Comparison of ENCODE assay signal across 8 cellular contexts in the genomic region with DNA sequence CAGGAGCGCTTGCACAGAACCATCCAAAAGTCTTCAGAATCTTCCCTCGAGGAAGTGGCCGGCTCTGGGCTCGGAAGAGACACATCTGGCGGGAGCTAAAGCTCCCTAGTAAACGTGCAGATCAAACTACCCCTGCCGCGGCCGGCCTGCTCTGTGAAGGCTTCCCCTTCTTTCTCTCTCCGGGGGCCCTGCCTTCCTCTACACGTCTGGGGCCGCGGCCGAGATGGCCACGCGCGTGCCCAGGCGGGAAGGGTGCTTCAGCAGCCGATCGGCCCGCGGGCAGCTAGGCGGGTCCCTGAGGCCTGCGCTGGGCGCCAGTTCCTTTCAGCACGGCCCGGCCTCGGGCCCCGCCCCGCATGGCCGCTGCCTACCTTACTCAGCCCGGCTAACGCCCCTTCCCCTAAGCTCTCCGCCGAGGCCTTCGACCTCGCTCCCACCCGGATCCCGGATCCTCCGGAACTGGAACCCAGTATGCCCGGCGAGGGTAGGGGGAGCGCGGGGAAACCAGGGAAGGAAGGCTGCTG. TPM values are rescaled to one million over a fixed set of nuclear protein-coding genes. Genes with fewer than 3 reads are reported as not detected.
DNase-seq lines count a peak whose midpoint lies in the region; ATAC-seq and TF ChIP-seq lines count a peak whose summit lies in the region.

No MANE protein-coding gene starts in this region.

- TF ChIP-seq CTCF in Calu3 (IDR thresholded peaks at IDR 0.05; ENCODE audit: unreplicated experiment): no peak
- TF ChIP-seq CTCF in WI38 (IDR thresholded peaks at IDR 0.05; ENCODE audit: low read depth, low read length): no peak
- no peak for TF ChIP-seq CTCF in fibroblast of villous mesenchyme (IDR thresholded peaks at IDR 0.05; ENCODE audit: insufficient read depth, low read depth, low read length)
- no peak for TF ChIP-seq CTCF in neutrophil (IDR thresholded peaks at IDR 0.05)

- H3K4me3 ChIP-seq in WI38 (ENCODE audit: low read depth, low read length): peak overlapping the region; percentile 97
- H3K4me3 ChIP-seq in fibroblast of villous mesenchyme (ENCODE audit: low read depth, low read length): peak overlapping the region; percentile 95
- H3K4me3 ChIP-seq in neutrophil (ENCODE audit: low read depth in 1 of 2, low read length in 1 of 2): peak overlapping the region; percentile 89 to 94

- no peaks in the 10 kb centered on the region for H3K27me3 ChIP-seq in neutrophil

- no TSS peak for BruUV-seq in Calu3 (replicated peaks; lab: Mats Ljungman, UMichigan)

- DNase-seq in Calu3 (peak; percentile 8), fibroblast of villous mesenchyme (ENCODE audit: low read depth) (peak; percentile 52), UCSD-AML1 (lab: John Stamatoyannopoulos, UW; ENCODE audit: unreplicated experiment) (no peak), NCI-H187 treated with DMSO at 0.1 percent for 48 hours (lab: John Stamatoyannopoulos, UW) (no peak)

- CTCF ChIA-PET in Calu3 (lab: Charles Lee): interaction anchor here (0.6 kb wide), 1 partner anchor 221 kb away, joined by 3 read pairs; no protein-coding TSS in a partner anchor

- H3K9me3 Mint-ChIP-seq in Calu3 (ENCODE audit: low read depth, unreplicated experiment): no peaks in the 10 kb centered on the region

- H3K36me3 ChIP-seq in neutrophil: peaks cover 20% of the 10 kb centered on the region

- intact Hi-C loops in Calu3 (cut with micrococcal nuclease; ENCODE audit: unreplicated experiment): loop anchor here (10.0 kb wide), 2 partner anchors 89 to 169 kb away; partner anchors contain the start of genes DHRS7B and USP22

- H3K4me3 Mint-ChIP-seq in Calu3 (ENCODE audit: low read depth, unreplicated experiment): peak overlapping the region; percentile 83

- ATAC-seq in GM19468 (IDR thresholded peaks at IDR 0.05; ENCODE audit: extremely low read depth, unreplicated experiment) (peak; percentile 7), HG03521 (IDR thresholded peaks at IDR 0.05; ENCODE audit: unreplicated experiment) (peak; percentile 11)

- H3K9me3 ChIP-seq in neutrophil: no peaks in the 10 kb centered on the region

- no peaks in the 10 kb centered on the region for H3K27me3 Mint-ChIP-seq in Calu3 (ENCODE audit: unreplicated experiment)

- H3K4me1 Mint-ChIP-seq in Calu3 (ENCODE audit: low read depth, unreplicated experiment): peaks cover 20% of the 10 kb centered on the region

- peaks cover 63 to 69% of the 10 kb centered on the region in 2 experiments for H3K4me1 ChIP-seq in neutrophil (ENCODE audit: control insufficient read depth in 1 of 2, insufficient read depth in 1 of 2, low read depth in 1 of 2, low read length in 1 of 2)

- peaks cover 29% of the 10 kb centered on the region for H3K36me3 Mint-ChIP-seq in Calu3 (ENCODE audit: insufficient read depth, unreplicated experiment)

- H3K27ac ChIP-seq in neutrophil: peak overlapping the region; percentile 88

- peak overlapping the region; percentile 77 for H3K27ac Mint-ChIP-seq in Calu3 (ENCODE audit: unreplicated experiment)

RNA-seq across cellular contexts. Expression of gene TMEM11, which starts 0.4 kb away (rescaled TPM):
- total RNA-seq in Calu3 (2022) (18.9 and 20.3 TPM in 2 replicates), fibroblast of villous mesenchyme (19.6 and 21.6 TPM in 2 replicates)

RNA-seq across cellular contexts. Expression of gene NATD1, which starts 39.7 kb away (rescaled TPM):
- total RNA-seq in Calu3 (2022) (1.5 and 1.7 TPM in 2 replicates), fibroblast of villous mesenchyme (2.6 and 3.0 TPM in 2 replicates)

Comparison
In these comparisons a context has a peak if more than half of its experiments do, and no peak if none do; other contexts are left out.
1. DNase-seq: peak in Calu3 (single experiment) and fibroblast of villous mesenchyme (single experiment); none in UCSD-AML1 (single experiment) and NCI-H187 treated with DMSO at 0.1 percent for 48 hours (single experiment).
2. Peak in every context shown above with its lines, with median percentiles within 50 percentile points of each other: H3K4me3 ChIP-seq.